Comparison of ENCODE assay signal across 17 cellular contexts in the genomic region with DNA sequence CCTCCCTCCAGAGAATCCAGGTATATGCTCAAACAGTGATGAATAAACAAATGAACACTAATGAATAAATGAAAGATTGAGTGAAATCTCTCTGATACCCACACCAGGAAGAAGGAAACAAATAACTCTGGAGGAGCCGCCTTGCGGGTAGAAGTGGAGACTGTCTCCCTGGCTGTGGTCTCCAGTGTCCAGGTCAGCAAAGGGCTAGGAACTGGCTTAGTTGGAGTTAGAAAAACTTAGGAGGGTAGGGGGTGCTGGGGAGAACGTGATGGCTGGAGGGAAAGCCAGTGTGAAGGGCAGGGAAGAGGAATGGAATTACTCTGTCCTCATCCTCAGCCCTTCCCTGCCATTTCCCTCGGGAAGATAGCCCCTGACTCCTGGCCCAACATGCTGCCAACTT. TPM values are rescaled to one million over a fixed set of nuclear protein-coding genes. Genes with fewer than 3 reads are reported as not detected.
A peak's percentile ranks its signal among the peaks of the same experiment; 100 is the strongest.
DNase-seq lines count a peak whose midpoint lies in the region; ATAC-seq and TF ChIP-seq lines count a peak whose summit lies in the region.
"Had no signal": no experiment of that assay in that cellular context is flagged by ENCODE, and none has a peak within 500 bp of the region (broad histone marks: within the 10 kb centered on the region; RNA-seq: fewer than 3 reads in every experiment).

No MANE protein-coding gene starts in this region.

- POLR2A ChIA-PET in activated CD8-positive, alpha-beta T cell treated with anti-CD3 and anti-CD28 coated beads, Interleukin-2, amount 10 ng/mL, durations not matched to agents 7 days and 5 days (lab: Charles Lee), result no interaction called here

- no peaks in the 10 kb centered on the region for H3K36me3 Mint-ChIP-seq in activated CD8-positive, alpha-beta T cell treated with anti-CD3 and anti-CD28 coated beads, Interleukin-2, amount 10 ng/mL, durations not matched to agents 7 days and 5 days (ENCODE audit: low read depth)
- H3K36me3 Mint-ChIP-seq: CD4-positive, CD25-positive, alpha-beta regulatory T cell; stimulated activated effector memory CD8-positive, alpha-beta T cell treated with anti-CD3 and anti-CD28 coated beads, Interleukin-12 subunit alpha, Interleukin-12 subunit beta, amount 100 ng/mL, for 72 hours had no signal

- TF ChIP-seq CTCF in C4-2B (conservative IDR thresholded peaks at IDR 0.05) (no peak), brain microvascular endothelial cell (IDR thresholded peaks at IDR 0.05; ENCODE audit: low read depth, low read length, missing control alignments) (no peak), sigmoid colon (IDR thresholded peaks at IDR 0.05) (no peak)

- no peak overlapping the region for H3K27ac Mint-ChIP-seq in activated CD8-positive, alpha-beta T cell treated with anti-CD3 and anti-CD28 coated beads, Interleukin-2, amount 10 ng/mL, durations not matched to agents 7 days and 5 days
- H3K27ac Mint-ChIP-seq: CD4-positive, CD25-positive, alpha-beta regulatory T cell; stimulated activated effector memory CD8-positive, alpha-beta T cell treated with anti-CD3 and anti-CD28 coated beads, Interleukin-12 subunit alpha, Interleukin-12 subunit beta, amount 100 ng/mL, for 72 hours had no signal

- ATAC-seq in activated CD8-positive, alpha-beta T cell treated with anti-CD3 and anti-CD28 coated beads, Interleukin-2, amount 10 ng/mL, durations not matched to agents 7 days and 5 days, result no peak
- ATAC-seq in HG03457 (IDR thresholded peaks at IDR 0.05; ENCODE audit: unreplicated experiment) (no peak), aorta (ENCODE audit: low FRiP score) (no peak)
- ATAC-seq: activated T-helper 17 cell treated with anti-CD3 and anti-CD28 coated beads, Interleukin-2, amount 50 U/mL, for 72 hours; stimulated activated effector memory CD8-positive, alpha-beta T cell treated with anti-CD3 and anti-CD28 coated beads, Interleukin-12 subunit alpha, Interleukin-12 subunit beta, amount 100 ng/mL, for 72 hours had no signal

- TF ChIP-seq POLR2A in sigmoid colon (IDR thresholded peaks at IDR 0.05), result no peak

- H3K27me3 Mint-ChIP-seq in activated CD8-positive, alpha-beta T cell treated with anti-CD3 and anti-CD28 coated beads, Interleukin-2, amount 10 ng/mL, durations not matched to agents 7 days and 5 days (ENCODE audit: low read depth), result peaks cover 5% of the 10 kb centered on the region

- H3K4me3 Mint-ChIP-seq in activated CD8-positive, alpha-beta T cell treated with anti-CD3 and anti-CD28 coated beads, Interleukin-2, amount 10 ng/mL, durations not matched to agents 7 days and 5 days, result no peak overlapping the region
- H3K4me3 Mint-ChIP-seq: activated T-helper 17 cell treated with anti-CD3 and anti-CD28 coated beads, Interleukin-2, amount 50 U/mL, for 72 hours; CD4-positive, CD25-positive, alpha-beta regulatory T cell; stimulated activated effector memory CD8-positive, alpha-beta T cell treated with anti-CD3 and anti-CD28 coated beads, Interleukin-12 subunit alpha, Interleukin-12 subunit beta, amount 100 ng/mL, for 72 hours had no signal

- in situ Hi-C loops in brain microvascular endothelial cell (cut with HindIII; ENCODE audit: low pct_ligation_motif_present, low sequenced_read_pairs), result no loop called here

- CTCF ChIA-PET in activated CD8-positive, alpha-beta T cell treated with anti-CD3 and anti-CD28 coated beads, Interleukin-2, amount 10 ng/mL, durations not matched to agents 7 days and 5 days (lab: Charles Lee), result interaction anchor here (1.0 kb wide), 1 partner anchor 9 kb away, joined by 3 read pairs; no protein-coding TSS in a partner anchor

- H3K4me1 ChIP-seq in sigmoid colon, result peaks cover 0 to 13% (median 10%) of the 10 kb centered on the region in 4 donors
- no peaks in the 10 kb centered on the region for H3K4me1 ChIP-seq in aorta (ENCODE audit: control insufficient read depth in 1 of 2, insufficient read depth in 2 of 2, low read length in 2 of 2)

- H3K27me3 ChIP-seq in brain microvascular endothelial cell (replicated peaks) (no peaks in the 10 kb centered on the region), sigmoid colon (no peaks in the 10 kb centered on the region), aorta (ENCODE audit: control insufficient read depth in 1 of 2, insufficient read depth in 2 of 2, low read length in 1 of 2) (no peaks in the 10 kb centered on the region)
- H3K27me3 ChIP-seq: hepatocyte had no signal

- no peaks in the 10 kb centered on the region for H3K9me3 Mint-ChIP-seq in activated CD8-positive, alpha-beta T cell treated with anti-CD3 and anti-CD28 coated beads, Interleukin-2, amount 10 ng/mL, durations not matched to agents 7 days and 5 days (ENCODE audit: insufficient read depth)
- H3K9me3 Mint-ChIP-seq: activated T-helper 17 cell treated with anti-CD3 and anti-CD28 coated beads, Interleukin-2, amount 50 U/mL, for 72 hours; CD4-positive, CD25-positive, alpha-beta regulatory T cell; stimulated activated effector memory CD8-positive, alpha-beta T cell treated with anti-CD3 and anti-CD28 coated beads, Interleukin-12 subunit alpha, Interleukin-12 subunit beta, amount 100 ng/mL, for 72 hours had no signal

- DNase-seq in brain microvascular endothelial cell (no peak), hepatic stellate cell (ENCODE audit: low spot score) (peak; percentile 26), sigmoid colon (no peak), H4 (ENCODE audit: low spot score) (no peak), aorta (no peak)
- no peak for DNase-seq in activated CD8-positive, alpha-beta T cell treated with anti-CD3 and anti-CD28 coated beads, Interleukin-2, amount 10 ng/mL, durations not matched to agents 7 days and 5 days
- DNase-seq: CD4-positive, CD25-positive, alpha-beta regulatory T cell; NCI-H2227 treated with DMSO at 0.1 percent for 48 hours; SHP77; stimulated activated CD4-positive, alpha-beta T cell treated with anti-CD3 and anti-CD28 coated beads, Interleukin-15, amount 100 ng/mL, for 24 hours had no signal

- intact Hi-C loops in sigmoid colon (cut with DNase I) (no loop called here), aorta (cut with DNase I) (no loop called here)

- no peak for TF ChIP-seq EP300 in sigmoid colon (IDR thresholded peaks at IDR 0.05)

- no peaks in the 10 kb centered on the region for H3K9me3 ChIP-seq in sigmoid colon
- H3K9me3 ChIP-seq in aorta (ENCODE audit: control insufficient read depth, low read length), result no peaks in the 10 kb centered on the region

- H3K4me3 ChIP-seq in brain microvascular endothelial cell (ENCODE audit: low read depth, low read length) (peak overlapping the region; percentile 35), sigmoid colon (peak overlapping the region in 3 of 4 donors; percentile 35 to 39 (median 39)), aorta (ENCODE audit: low read length in 2 of 2) (peak overlapping the region in 1 of 2 donors; percentile 24)
- H3K4me3 ChIP-seq: hepatocyte had no signal

- H3K36me3 ChIP-seq in brain microvascular endothelial cell (replicated peaks) (no peaks in the 10 kb centered on the region), sigmoid colon (no peaks in the 10 kb centered on the region), aorta (ENCODE audit: control insufficient read depth in 1 of 2, insufficient read depth in 2 of 2, low read length in 1 of 2) (no peaks in the 10 kb centered on the region)

- WGBS in sigmoid colon, 2 donors, result 8 to 37% methylated on average over 4 of the region's 4 CpGs
- WGBS in aorta, 2 donors, result 39 to 47% methylated on average over 4 of the region's 4 CpGs

- peak overlapping the region; percentile 62 for H3K27ac ChIP-seq in C4-2B
- no peak overlapping the region for H3K27ac ChIP-seq in brain microvascular endothelial cell
- peak overlapping the region in 1 of 4 donors; percentile 55 for H3K27ac ChIP-seq in sigmoid colon
- H3K27ac ChIP-seq in aorta (ENCODE audit: low read depth in 1 of 2, low read length in 2 of 2), result no peak overlapping the region
- H3K27ac ChIP-seq: hepatocyte had no signal

- H3K4me1 Mint-ChIP-seq in activated CD8-positive, alpha-beta T cell treated with anti-CD3 and anti-CD28 coated beads, Interleukin-2, amount 10 ng/mL, durations not matched to agents 7 days and 5 days (ENCODE audit: low read depth), result no peaks in the 10 kb centered on the region
- H3K4me1 Mint-ChIP-seq: stimulated activated effector memory CD8-positive, alpha-beta T cell treated with anti-CD3 and anti-CD28 coated beads, Interleukin-12 subunit alpha, Interleukin-12 subunit beta, amount 100 ng/mL, for 72 hours had no signal

RNA-seq across cellular contexts. Expression of a gene that starts 0.5 kb away (rescaled TPM):
- total RNA-seq in sigmoid colon, result under 1 TPM in 1 of 4 donors, not detected in 3; 0.55 TPM
- polyA plus RNA-seq in sigmoid colon, result 10 to 100 TPM in 1 of 3 donors, 1 to 10 TPM in 2; 4.6 to 24.9 (median 9.6) TPM
- total RNA-seq in activated CD8-positive, alpha-beta T cell treated with anti-CD3 and anti-CD28 coated beads, Interleukin-2, amount 10 ng/mL, durations not matched to agents 7 days and 5 days, result not detected
- total RNA-seq in H4 (2014; rRNA removed; shearing (Covaris generic)), result not detected in 2 replicates
- total RNA-seq in aorta, result under 1 TPM in 1 of 2 donors, not detected in 1; 0.57 TPM
- polyA plus RNA-seq in aorta, result not detected
- total RNA-seq: activated T-helper 17 cell treated with anti-CD3 and anti-CD28 coated beads, Interleukin-2, amount 50 U/mL, for 72 hours; CD4-positive, CD25-positive, alpha-beta regulatory T cell had no signal

RNA-seq across cellular contexts. Expression of a gene that starts 50.0 kb away (rescaled TPM):
- 10 to 100 TPM; 42.7 to 55.7 (median 51.6) TPM for total RNA-seq in sigmoid colon
- 10 to 100 TPM; 28.4 to 59.2 (median 50.5) TPM for polyA plus RNA-seq in sigmoid colon
- total RNA-seq in activated CD8-positive, alpha-beta T cell treated with anti-CD3 and anti-CD28 coated beads, Interleukin-2, amount 10 ng/mL, durations not matched to agents 7 days and 5 days, result 10 to 100 TPM; 51.2 to 53.8 TPM
- 35.3 and 36.3 TPM in 2 replicates for total RNA-seq in H4 (2014; rRNA removed; shearing (Covaris generic))
- 10 to 100 TPM; 36.7 to 43.7 TPM for total RNA-seq in aorta
- polyA plus RNA-seq in aorta, result 10 to 100 TPM; 22.0 to 40.8 TPM

RNA-seq across cellular contexts. Expression of a gene that starts 59.7 kb away (rescaled TPM):
- not detected for total RNA-seq in sigmoid colon
- under 1 TPM in 1 of 3 donors, not detected in 2; 0.50 TPM for polyA plus RNA-seq in sigmoid colon
- not detected for total RNA-seq in activated CD8-positive, alpha-beta T cell treated with anti-CD3 and anti-CD28 coated beads, Interleukin-2, amount 10 ng/mL, durations not matched to agents 7 days and 5 days
- not detected in 2 replicates for total RNA-seq in H4 (2014; rRNA removed; shearing (Covaris generic))
- total RNA-seq in aorta, result not detected
- not detected for polyA plus RNA-seq in aorta
- total RNA-seq: activated T-helper 17 cell treated with anti-CD3 and anti-CD28 coated beads, Interleukin-2, amount 50 U/mL, for 72 hours; CD4-positive, CD25-positive, alpha-beta regulatory T cell; cerebellum; hepatocyte; LHCN-M2 had no signal
- polyA plus RNA-seq: CD4-positive, CD25-positive, alpha-beta regulatory T cell had no signal
